ENCODE assay signal across 17 cellular contexts in the genomic region with DNA sequence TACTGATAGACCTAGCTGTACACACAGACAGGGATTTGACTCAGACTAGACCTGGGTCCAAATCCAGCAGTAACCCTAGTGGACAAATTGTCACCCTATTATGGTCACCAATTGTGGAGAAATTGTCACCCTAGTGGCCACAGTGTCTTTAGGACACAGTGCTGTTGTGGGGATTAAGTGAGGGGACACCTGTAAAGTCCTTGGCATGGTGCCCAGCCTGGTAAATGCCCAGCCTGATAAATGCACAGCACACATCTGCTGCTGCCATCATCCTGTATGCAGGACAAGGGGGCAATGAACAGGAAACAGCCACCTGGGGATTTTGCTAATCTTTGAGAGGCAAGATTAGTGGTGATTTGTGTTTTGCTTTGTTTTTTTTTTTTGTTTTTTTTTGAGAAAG. TPM values are rescaled to one million over a fixed set of nuclear protein-coding genes. Genes with fewer than 3 reads are reported as not detected.
A peak's percentile ranks its signal among the peaks of the same experiment; 100 is the strongest.
DNase-seq lines count a peak whose midpoint lies in the region; ATAC-seq and TF ChIP-seq lines count a peak whose summit lies in the region.
"Had no signal": no experiment of that assay in that cellular context is flagged by ENCODE, and none has a peak within 500 bp of the region (broad histone marks: within the 10 kb centered on the region; RNA-seq: fewer than 3 reads in every experiment).

No MANE protein-coding gene starts in this region.

- intact Hi-C loops in colonic mucosa (cut with DNase I) (no loop called here), gastrocnemius medialis (cut with DNase I; ENCODE audit: low total_unique reads) (no loop called here)

- no peak for TF ChIP-seq POLR2A in gastrocnemius medialis (IDR thresholded peaks at IDR 0.05)

- no peaks in the 10 kb centered on the region for H3K36me3 ChIP-seq in colonic mucosa
- no peaks in the 10 kb centered on the region for H3K36me3 ChIP-seq in gastrocnemius medialis

- H3K9me3 ChIP-seq in colonic mucosa (no peaks in the 10 kb centered on the region), gastrocnemius medialis (no peaks in the 10 kb centered on the region)

- no peak overlapping the region for H3K9ac ChIP-seq in colonic mucosa (ENCODE audit: low read depth in 2 of 2, low read length in 2 of 2)

- no peak overlapping the region for H3K4me3 Mint-ChIP-seq in T-cell
- H3K4me3 Mint-ChIP-seq: activated CD8-positive, alpha-beta T cell treated with anti-CD3 and anti-CD28 coated beads for 36 hours; stimulated activated naive CD8-positive, alpha-beta T cell treated with anti-CD3 and anti-CD28 coated beads, Interleukin-15, Interleukin-2, amounts not matched to agents 100 ng/mL and 50 ng/mL, for 24 hours had no signal

- no peak overlapping the region for H3K27ac Mint-ChIP-seq in T-cell
- H3K27ac Mint-ChIP-seq: activated CD8-positive, alpha-beta T cell treated with anti-CD3 and anti-CD28 coated beads for 36 hours; stimulated activated naive CD8-positive, alpha-beta T cell treated with anti-CD3 and anti-CD28 coated beads, Interleukin-15, Interleukin-2, amounts not matched to agents 100 ng/mL and 50 ng/mL, for 24 hours had no signal

- H3K4me3 ChIP-seq in colonic mucosa = no peak overlapping the region
- no peak overlapping the region for H3K4me3 ChIP-seq in gastrocnemius medialis

- H3K27me3 Mint-ChIP-seq in T-cell = peaks cover 27 to 32% of the 10 kb centered on the region in 2 donors

- H3K9me3 Mint-ChIP-seq in T-cell = no peaks in the 10 kb centered on the region
- H3K9me3 Mint-ChIP-seq: activated CD8-positive, alpha-beta T cell treated with anti-CD3 and anti-CD28 coated beads for 36 hours; stimulated activated naive CD8-positive, alpha-beta T cell treated with anti-CD3 and anti-CD28 coated beads, Interleukin-15, Interleukin-2, amounts not matched to agents 100 ng/mL and 50 ng/mL, for 24 hours had no signal

- TF ChIP-seq CTCF in colonic mucosa (IDR thresholded peaks at IDR 0.05) (peak; percentile 12), gastrocnemius medialis (IDR thresholded peaks at IDR 0.05 in 4 of 5, conservative IDR thresholded peaks at IDR 0.05 in 1 of 5) (no peak)

- in situ Hi-C loops in gastrocnemius medialis (cut with MboI; ENCODE audit: low sequenced_read_pairs in 4 of 4) = no loop called here

- ATAC-seq in T-cell (replicated peaks in 1 of 4) (no peak), gastrocnemius medialis (no peak)
- ATAC-seq: activated CD8-positive, alpha-beta T cell treated with anti-CD3 and anti-CD28 coated beads for 36 hours had no signal

- H3K27ac ChIP-seq in colonic mucosa = no peak overlapping the region
- no peak overlapping the region for H3K27ac ChIP-seq in gastrocnemius medialis
- H3K27ac ChIP-seq: C4-2B had no signal

- peaks cover 0 to 2% (median 2%) of the 10 kb centered on the region in 3 donors for H3K4me1 Mint-ChIP-seq in T-cell

- CTCF ChIA-PET in T-cell (lab: Charles Lee) = no interaction called here

- H3K27me3 ChIP-seq in colonic mucosa = peaks cover 10% of the 10 kb centered on the region
- H3K27me3 ChIP-seq in gastrocnemius medialis = no peaks in the 10 kb centered on the region

- peak; percentile 91 for DNase-seq in DMS153 (lab: John Stamatoyannopoulos, UW)
- peak; percentile 86 for DNase-seq in NCI-H1105 (lab: John Stamatoyannopoulos, UW)
- DNase-seq in NCI-H510A treated with DMSO at 0.1 percent for 48 hours (lab: John Stamatoyannopoulos, UW) = peak; percentile 80
- no peak for DNase-seq in colonic mucosa
- no peak for DNase-seq in HPDE6-E6E7 (ENCODE audit: extremely low spot score)
- no peak for DNase-seq in NCI-H526 (lab: John Stamatoyannopoulos, UW)
- no peak for DNase-seq in T-cell
- DNase-seq in gastrocnemius medialis = no peak
- DNase-seq: activated CD8-positive, alpha-beta T cell treated with anti-CD3 and anti-CD28 coated beads for 36 hours; activated effector memory CD4-positive, alpha-beta T cell treated with anti-CD3 and anti-CD28 coated beads, Interleukin-2, amount 50 U/mL, for 16 hours; effector CD4-positive, alpha-beta T cell; NCI-H1048; T-helper 9 cell had no signal

- H3K36me3 Mint-ChIP-seq in T-cell = no peaks in the 10 kb centered on the region

- POLR2A ChIA-PET in T-cell (lab: Charles Lee) = no interaction called here

- H3K4me1 ChIP-seq in colonic mucosa (no peaks in the 10 kb centered on the region), gastrocnemius medialis (peaks cover 0 to 5% of the 10 kb centered on the region in 2 donors)

RNA-seq across cellular contexts. Expression of a gene that starts 2.3 kb away (rescaled TPM):
- total RNA-seq in colonic mucosa (10 to 100 TPM; 11.0 to 13.4 TPM), T-cell (not detected), gastrocnemius medialis (under 1 TPM in 1 of 4 donors, not detected in 3; 0.58 TPM)
- total RNA-seq: activated CD8-positive, alpha-beta T cell treated with anti-CD3 and anti-CD28 coated beads for 36 hours; astrocyte; lung microvascular endothelial cell had no signal

RNA-seq across cellular contexts. Expression of a gene that starts 16.0 kb away (rescaled TPM):
- total RNA-seq in colonic mucosa (not detected), T-cell (not detected), gastrocnemius medialis (not detected)
- total RNA-seq: activated CD8-positive, alpha-beta T cell treated with anti-CD3 and anti-CD28 coated beads for 36 hours; astrocyte; lung microvascular endothelial cell had no signal

RNA-seq across cellular contexts. Expression of a gene that starts 56.6 kb away (rescaled TPM):
- 10 to 100 TPM; 48.9 to 61.2 TPM for total RNA-seq in colonic mucosa
- total RNA-seq in T-cell = under 1 TPM in 3 of 5 donors, not detected in 2; 0.30 to 0.38 (median 0.35) TPM
- total RNA-seq in gastrocnemius medialis = under 1 TPM in 1 of 4 donors, not detected in 3; 0.07 TPM
- total RNA-seq: activated CD8-positive, alpha-beta T cell treated with anti-CD3 and anti-CD28 coated beads for 36 hours; lung microvascular endothelial cell had no signal

Comparison
In these comparisons a context has a peak if more than half of its experiments do, and no peak if none do; other contexts are left out.
1. DNase-seq: peak in DMS153 (single experiment), NCI-H1105 (single experiment) and NCI-H510A treated with DMSO at 0.1 percent for 48 hours (single experiment); none in colonic mucosa (single experiment), HPDE6-E6E7 (single experiment), NCI-H526 (0 of 2), T-cell (0 of 34) and gastrocnemius medialis (0 of 2).
2. RNA of a gene that starts 2.3 kb away (total RNA-seq): 11.0 to 13.4 TPM in colonic mucosa; 0.58 TPM in gastrocnemius medialis and not detected in T-cell; every median in the first group is over 4 times any median in the second.
3. RNA of a gene that starts 56.6 kb away (total RNA-seq): 48.9 to 61.2 TPM in colonic mucosa; 0.30 to 0.38 TPM in T-cell and 0.07 TPM in gastrocnemius medialis; every median in the first group is over 10 times any median in the second.